30 cellular contexts compared by ENCODE assay signal in genomic region chr13:93409816-93410215, GRCh38.
"Had no signal": no experiment of that assay in that cellular context is flagged by ENCODE, and none has a peak within 500 bp of the region (broad histone marks: within the 10 kb centered on the region; RNA-seq: fewer than 3 reads in every experiment).

No MANE protein-coding gene starts in this region.

- H3K27me3 ChIP-seq: adrenal gland, body of pancreas, brain microvascular endothelial cell, breast epithelium had no signal

- DNase-seq: activated CD4-positive, alpha-beta memory T cell treated with anti-CD3 and anti-CD28 coated beads, Interleukin-2, amount 10 ng/mL, durations not matched to agents 7 days and 5 days; activated CD4-positive, alpha-beta T cell treated with anti-CD3 and anti-CD28 coated beads for 1 hour; activated CD4-positive, alpha-beta T cell treated with anti-CD3 and anti-CD28 coated beads for 36 hours; activated CD4-positive, alpha-beta T cell treated with anti-CD3 and anti-CD28 coated beads for 48 hours; activated CD4-positive, alpha-beta T cell treated with anti-CD3 and anti-CD28 coated beads, Interleukin-2, amount 10 ng/mL, durations not matched to agents 7 days and 5 days; activated CD4-positive, alpha-beta T cell treated with anti-CD3 and anti-CD28 coated beads, Interleukin-2, amount 50 U/mL, for 48 hours; activated CD4-positive, CD25-positive, alpha-beta regulatory T cell; activated CD8-positive, alpha-beta memory T cell treated with anti-CD3 and anti-CD28 coated beads for 24 hours; activated CD8-positive, alpha-beta memory T cell treated with anti-CD3 and anti-CD28 coated beads, Interleukin-2, amount 10 ng/mL, durations not matched to agents 7 days and 5 days; activated CD8-positive, alpha-beta memory T cell treated with anti-CD3 and anti-CD28 coated beads, Interleukin-2, amount 50 U/mL, for 48 hours; activated CD8-positive, alpha-beta T cell treated with anti-CD3 and anti-CD28 coated beads, Interleukin-2, amount 10 ng/mL, durations not matched to agents 7 days and 5 days; activated effector memory CD4-positive, alpha-beta T cell treated with anti-CD3 and anti-CD28 coated beads, Interleukin-2, amount 50 U/mL, for 16 hours; activated gamma-delta T cell treated with Interleukin-2 at 50 U/mL for 16 hours; activated naive CD4-positive, alpha-beta T cell; activated naive CD4-positive, alpha-beta T cell treated with anti-CD3 and anti-CD28 coated beads for 36 hours; activated naive CD4-positive, alpha-beta T cell treated with anti-CD3 and anti-CD28 coated beads, Interleukin-2, amount 50 U/mL, for 16 hours; activated naive CD8-positive, alpha-beta T cell treated with anti-CD3 and anti-CD28 coated beads for 36 hours; activated T-cell treated with anti-CD3 and anti-CD28 coated beads, Interleukin-2, amount 50 U/mL, for 4 hours; activated T-cell treated with anti-CD3 and anti-CD28 coated beads, Interleukin-2, amount 50 U/mL, for 72 hours; adrenal gland; amniotic stem cell; aorta; body of pancreas; brain microvascular endothelial cell; central memory CD4-positive, alpha-beta T cell; T-helper 1 cell; T-helper 2 cell; T-helper 9 cell had no signal

- H3K36me3 ChIP-seq: adrenal gland, brain microvascular endothelial cell, breast epithelium had no signal

- H3K4me3 ChIP-seq: adrenal gland, body of pancreas, breast epithelium had no signal

- H3K9me3 ChIP-seq: adrenal gland, body of pancreas, breast epithelium had no signal

- H3K27ac ChIP-seq: adrenal gland, body of pancreas, brain microvascular endothelial cell, breast epithelium, VCaP had no signal
